Comparison of ENCODE assay signal across 8 cellular contexts in the genomic region with DNA sequence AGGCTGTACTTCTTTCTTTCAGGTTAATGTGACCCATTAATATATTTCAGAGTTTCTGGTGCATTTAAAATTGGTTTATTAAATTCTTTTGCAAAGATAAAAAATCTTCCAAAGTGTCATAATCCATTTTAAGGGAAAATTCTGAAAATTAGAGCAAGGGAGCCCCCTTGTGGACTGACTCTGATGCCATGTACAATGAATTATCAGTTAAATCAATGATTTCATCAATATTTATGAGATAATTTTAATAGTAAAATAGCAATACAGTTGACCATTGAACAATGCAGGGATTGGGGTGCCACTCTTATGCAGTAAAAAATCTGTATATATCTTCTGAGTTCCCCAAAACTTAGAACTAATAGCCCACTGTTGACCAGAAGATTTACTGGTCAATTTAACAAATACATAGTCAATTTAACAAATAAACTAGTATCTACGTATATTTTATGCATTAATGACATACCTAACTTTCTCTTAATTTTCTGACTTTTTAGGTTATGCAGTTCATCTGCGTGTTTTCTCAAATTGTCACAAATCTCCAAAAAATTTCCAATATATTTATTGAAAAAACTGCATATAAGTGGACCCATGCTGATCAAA.
DNase-seq lines count a peak whose midpoint lies in the region; ATAC-seq and TF ChIP-seq lines count a peak whose summit lies in the region.

No MANE protein-coding gene starts in this region.

- CTCF ChIA-PET in activated CD8-positive, alpha-beta T cell treated with anti-CD3 and anti-CD28 coated beads for 36 hours (lab: Charles Lee), result no interaction called here
- CTCF ChIA-PET in activated CD8-positive, alpha-beta T cell treated with anti-CD3 and anti-CD28 coated beads, Interleukin-2, amount 10 ng/mL, durations not matched to agents 7 days and 5 days (lab: Charles Lee), result no interaction called here

- no peak for TF ChIP-seq EP300 in tibial nerve (IDR thresholded peaks at IDR 0.05)

- peak; percentile 19 for DNase-seq in activated CD8-positive, alpha-beta T cell treated with anti-CD3 and anti-CD28 coated beads for 36 hours
- no peak for DNase-seq in activated CD8-positive, alpha-beta T cell treated with anti-CD3 and anti-CD28 coated beads, Interleukin-2, amount 10 ng/mL, durations not matched to agents 7 days and 5 days
- peak; percentile 22 for DNase-seq in RKO (ENCODE audit: low spot score)
- peak in 1 of 2 donors; percentile 17 for DNase-seq in foreskin keratinocyte
- DNase-seq in tibial nerve (ENCODE audit: low spot score in 2 of 2), result peak in 1 of 2 donors; percentile 44
- DNase-seq in T-helper 9 cell, result no peak
- DNase-seq in NCI-H774 (lab: John Stamatoyannopoulos, UW), result no peak
- DNase-seq in central memory CD4-positive, alpha-beta T cell, result no peak

- no peaks in the 10 kb centered on the region for H3K9me3 ChIP-seq in tibial nerve

- no peaks in the 10 kb centered on the region for H3K36me3 Mint-ChIP-seq in activated CD8-positive, alpha-beta T cell treated with anti-CD3 and anti-CD28 coated beads for 36 hours (ENCODE audit: low read depth)
- H3K36me3 Mint-ChIP-seq in activated CD8-positive, alpha-beta T cell treated with anti-CD3 and anti-CD28 coated beads, Interleukin-2, amount 10 ng/mL, durations not matched to agents 7 days and 5 days (ENCODE audit: low read depth), result no peaks in the 10 kb centered on the region

- no peak for ATAC-seq in activated CD8-positive, alpha-beta T cell treated with anti-CD3 and anti-CD28 coated beads for 36 hours
- no peak for ATAC-seq in activated CD8-positive, alpha-beta T cell treated with anti-CD3 and anti-CD28 coated beads, Interleukin-2, amount 10 ng/mL, durations not matched to agents 7 days and 5 days
- ATAC-seq in foreskin keratinocyte, result no peak

- no peaks in the 10 kb centered on the region for H3K9me3 Mint-ChIP-seq in activated CD8-positive, alpha-beta T cell treated with anti-CD3 and anti-CD28 coated beads for 36 hours
- no peaks in the 10 kb centered on the region for H3K9me3 Mint-ChIP-seq in activated CD8-positive, alpha-beta T cell treated with anti-CD3 and anti-CD28 coated beads, Interleukin-2, amount 10 ng/mL, durations not matched to agents 7 days and 5 days (ENCODE audit: insufficient read depth)

- intact Hi-C loops in activated CD8-positive, alpha-beta T cell treated with anti-CD3 and anti-CD28 coated beads for 36 hours (cut with micrococcal nuclease), result no loop called here

- POLR2A ChIA-PET in activated CD8-positive, alpha-beta T cell treated with anti-CD3 and anti-CD28 coated beads for 36 hours (lab: Charles Lee), result no interaction called here
- POLR2A ChIA-PET in activated CD8-positive, alpha-beta T cell treated with anti-CD3 and anti-CD28 coated beads, Interleukin-2, amount 10 ng/mL, durations not matched to agents 7 days and 5 days (lab: Charles Lee), result no interaction called here

- H3K27ac ChIP-seq in foreskin keratinocyte (no peak overlapping the region), tibial nerve (no peak overlapping the region)

- no peaks in the 10 kb centered on the region for H3K27me3 Mint-ChIP-seq in activated CD8-positive, alpha-beta T cell treated with anti-CD3 and anti-CD28 coated beads for 36 hours
- H3K27me3 Mint-ChIP-seq in activated CD8-positive, alpha-beta T cell treated with anti-CD3 and anti-CD28 coated beads, Interleukin-2, amount 10 ng/mL, durations not matched to agents 7 days and 5 days (ENCODE audit: low read depth), result no peaks in the 10 kb centered on the region

- 60 to 76% methylated on average over 2 of the region's 2 CpGs for WGBS in tibial nerve, 2 donors

- H3K27me3 ChIP-seq in foreskin keratinocyte, result no peaks in the 10 kb centered on the region
- H3K27me3 ChIP-seq in tibial nerve, result no peaks in the 10 kb centered on the region

- no peaks in the 10 kb centered on the region for H3K36me3 ChIP-seq in tibial nerve

- no peaks in the 10 kb centered on the region for H3K4me1 ChIP-seq in foreskin keratinocyte
- peaks cover 0 to 12% (median 0%) of the 10 kb centered on the region in 4 donors for H3K4me1 ChIP-seq in tibial nerve

- H3K4me1 Mint-ChIP-seq in activated CD8-positive, alpha-beta T cell treated with anti-CD3 and anti-CD28 coated beads for 36 hours (ENCODE audit: low read depth), result no peaks in the 10 kb centered on the region
- H3K4me1 Mint-ChIP-seq in activated CD8-positive, alpha-beta T cell treated with anti-CD3 and anti-CD28 coated beads, Interleukin-2, amount 10 ng/mL, durations not matched to agents 7 days and 5 days (ENCODE audit: low read depth), result no peaks in the 10 kb centered on the region

- no peak overlapping the region for H3K4me3 Mint-ChIP-seq in activated CD8-positive, alpha-beta T cell treated with anti-CD3 and anti-CD28 coated beads for 36 hours
- no peak overlapping the region for H3K4me3 Mint-ChIP-seq in activated CD8-positive, alpha-beta T cell treated with anti-CD3 and anti-CD28 coated beads, Interleukin-2, amount 10 ng/mL, durations not matched to agents 7 days and 5 days

- peak; percentile 50 for TF ChIP-seq CTCF in activated CD8-positive, alpha-beta T cell treated with anti-CD3 and anti-CD28 coated beads for 36 hours (IDR thresholded peaks at IDR 0.05)
- TF ChIP-seq CTCF in foreskin keratinocyte (conservative IDR thresholded peaks at IDR 0.05) (peak; percentile 76), tibial nerve (IDR thresholded peaks at IDR 0.05) (peak; percentile 46 to 70 (median 55))

- TF ChIP-seq POLR2A in tibial nerve (IDR thresholded peaks at IDR 0.05), result no peak

- H3K27ac Mint-ChIP-seq in activated CD8-positive, alpha-beta T cell treated with anti-CD3 and anti-CD28 coated beads for 36 hours, result no peak overlapping the region
- no peak overlapping the region for H3K27ac Mint-ChIP-seq in activated CD8-positive, alpha-beta T cell treated with anti-CD3 and anti-CD28 coated beads, Interleukin-2, amount 10 ng/mL, durations not matched to agents 7 days and 5 days

- H3K4me3 ChIP-seq in tibial nerve, result no peak overlapping the region

Comparison
In these comparisons a context has a peak if more than half of its experiments do, and no peak if none do; other contexts are left out.
1. DNase-seq: peak in activated CD8-positive, alpha-beta T cell treated with anti-CD3 and anti-CD28 coated beads for 36 hours (single experiment) and RKO (single experiment); none in activated CD8-positive, alpha-beta T cell treated with anti-CD3 and anti-CD28 coated beads, Interleukin-2, amount 10 ng/mL, durations not matched to agents 7 days and 5 days (single experiment), T-helper 9 cell (single experiment), NCI-H774 (single experiment) and central memory CD4-positive, alpha-beta T cell (single experiment).
2. Peak in every context shown above with its lines, with median percentiles within 50 percentile points of each other: CTCF ChIP-seq.